ENCODE assay signal across 21 cellular contexts in the genomic region with DNA sequence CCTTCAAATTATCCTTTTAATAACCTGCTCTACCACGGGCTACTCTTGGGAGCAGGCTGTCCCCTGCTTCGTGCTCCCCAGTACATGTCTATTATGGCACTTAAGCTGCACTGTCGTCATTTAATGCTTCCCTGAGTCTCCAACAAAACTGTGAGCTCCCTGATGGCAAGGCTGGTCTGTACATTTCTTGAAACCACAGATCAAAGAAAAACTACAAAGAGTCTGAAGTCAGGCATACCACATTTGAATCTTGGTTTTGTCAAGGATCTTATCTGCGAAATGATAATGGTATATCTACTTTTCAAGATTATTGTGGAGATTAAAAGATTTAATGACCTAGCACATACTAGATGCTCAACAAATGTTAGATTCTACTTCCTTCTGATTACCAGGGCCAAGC. TPM values are rescaled to one million over a fixed set of nuclear protein-coding genes. Genes with fewer than 3 reads are reported as not detected.
DNase-seq lines count a peak whose midpoint lies in the region; ATAC-seq, FAIRE-seq and TF ChIP-seq lines count a peak whose summit lies in the region.
"Had no signal": no experiment of that assay in that cellular context is flagged by ENCODE, and none has a peak within 500 bp of the region (broad histone marks: within the 10 kb centered on the region; RNA-seq: fewer than 3 reads in every experiment).

No MANE protein-coding gene starts in this region.

- no peak overlapping the region for H4K91ac ChIP-seq in trophoblast cell (ENCODE audit: low read depth, low read length)

- POLR2A ChIA-PET in CD4-positive, alpha-beta T cell (lab: Charles Lee), result no interaction called here

- H3K79me2 ChIP-seq in Karpas-422 (ENCODE audit: low read length) (peaks cover 91% of the 10 kb centered on the region), astrocyte (ENCODE audit: insufficient read depth, low read length) (no peaks in the 10 kb centered on the region), trophoblast cell (ENCODE audit: control insufficient read depth, insufficient read depth, low read length, poor library complexity) (no peaks in the 10 kb centered on the region), mammary epithelial cell (ENCODE audit: insufficient read depth, low read length) (no peaks in the 10 kb centered on the region)

- no peak for ATAC-seq in CD4-positive, alpha-beta T cell (ENCODE audit: poor library complexity)
- ATAC-seq: HepG2 had no signal

- peak overlapping the region; percentile 11 for H2BK12ac ChIP-seq in trophoblast cell (ENCODE audit: low read length)

- H2AK5ac ChIP-seq in trophoblast cell (ENCODE audit: low read length), result no peak overlapping the region

- no peak overlapping the region for H4K8ac ChIP-seq in trophoblast cell (ENCODE audit: low read depth, low read length)

- no peak overlapping the region for H3K23ac ChIP-seq in trophoblast cell (ENCODE audit: low read length)

- H3K9me3 Mint-ChIP-seq in CD14-positive monocyte (peaks cover 0 to 1% (median 0%) of the 10 kb centered on the region in 7 donors), astrocyte (ENCODE audit: unreplicated experiment) (peaks cover 2% of the 10 kb centered on the region)
- H3K9me3 Mint-ChIP-seq in CD4-positive, alpha-beta T cell, result no peaks in the 10 kb centered on the region

- CTCF ChIA-PET in mammary epithelial cell (lab: Charles Lee; ENCODE audit: low non-redundant PET), result interaction anchor here (0.6 kb wide), 1 partner anchor 214 kb away, joined by 3 read pairs; no protein-coding TSS in a partner anchor
- CTCF ChIA-PET in CD4-positive, alpha-beta T cell (lab: Charles Lee), result interaction anchor here (0.9 kb wide), 1 partner anchor 9 kb away, joined by 3 read pairs; no protein-coding TSS in a partner anchor

- H4K20me1 ChIP-seq in Karpas-422 (ENCODE audit: insufficient read depth, low read depth, low read length) (no peaks in the 10 kb centered on the region; the same call in 1 of the 2 replicates), astrocyte (ENCODE audit: insufficient read depth, low read length) (no peaks in the 10 kb centered on the region), mammary epithelial cell (ENCODE audit: insufficient read depth, low read length) (no peaks in the 10 kb centered on the region)

- no peaks in the 10 kb centered on the region for H3K9me2 ChIP-seq in Karpas-422 (replicated peaks; ENCODE audit: insufficient read depth, low read length)

- H3K9me3 ChIP-seq in Karpas-422 (ENCODE audit: low read length) (no peaks in the 10 kb centered on the region), astrocyte (ENCODE audit: insufficient read depth, low read depth, low read length) (no peaks in the 10 kb centered on the region), trophoblast cell (ENCODE audit: insufficient read depth, low read depth, low read length) (no peaks in the 10 kb centered on the region), mammary epithelial cell (replicated peaks; ENCODE audit: insufficient read depth, low read length) (no peaks in the 10 kb centered on the region)
- H3K9me3 ChIP-seq in CD4-positive, alpha-beta T cell (ENCODE audit: control insufficient read depth, low read length), result no peaks in the 10 kb centered on the region

- no peak overlapping the region for H3K14ac ChIP-seq in trophoblast cell (ENCODE audit: low read length)

- FAIRE-seq in astrocyte (lab: Jason Lieb, UNC), result no peak
- FAIRE-seq: GM19239, H54, HepG2 had no signal

- peaks cover 0 to 2% (median 0%) of the 10 kb centered on the region in 3 donors for H3K27me3 Mint-ChIP-seq in CD14-positive monocyte (ENCODE audit: low read depth in 3 of 3)
- H3K27me3 Mint-ChIP-seq in astrocyte (ENCODE audit: low read depth, unreplicated experiment), result peaks cover 3% of the 10 kb centered on the region
- H3K27me3 Mint-ChIP-seq in CD4-positive, alpha-beta T cell, result no peaks in the 10 kb centered on the region

- H3K4me1 Mint-ChIP-seq in CD14-positive monocyte (peaks cover 37% of the 10 kb centered on the region), astrocyte (ENCODE audit: low read depth, unreplicated experiment) (peaks cover 27% of the 10 kb centered on the region)
- peaks cover 27% of the 10 kb centered on the region for H3K4me1 Mint-ChIP-seq in CD4-positive, alpha-beta T cell (ENCODE audit: low read depth)

- H3K36me3 Mint-ChIP-seq in CD14-positive monocyte (peaks cover 0 to 4% of the 10 kb centered on the region in 2 donors), astrocyte (ENCODE audit: low read depth, unreplicated experiment) (no peaks in the 10 kb centered on the region)
- no peaks in the 10 kb centered on the region for H3K36me3 Mint-ChIP-seq in CD4-positive, alpha-beta T cell (ENCODE audit: low read depth)

- peak overlapping the region in 5 of 7 donors; percentile 12 to 46 (median 34) for H3K27ac Mint-ChIP-seq in CD14-positive monocyte
- no peak overlapping the region for H3K27ac Mint-ChIP-seq in astrocyte (ENCODE audit: unreplicated experiment)
- no peak overlapping the region for H3K27ac Mint-ChIP-seq in CD4-positive, alpha-beta T cell

- peak overlapping the region; percentile 61 for H3K18ac ChIP-seq in trophoblast cell (ENCODE audit: low read length)

- H2BK120ac ChIP-seq in trophoblast cell (ENCODE audit: insufficient read depth, low read length, poor library complexity), result no peak overlapping the region

- in situ Hi-C loops in mammary epithelial cell (cut with MboI; ENCODE audit: low sequenced_read_pairs in 2 of 2), result no loop called here

- no peak overlapping the region for H2AFZ ChIP-seq in Karpas-422 (ENCODE audit: low read length)
- H2AFZ ChIP-seq in astrocyte (ENCODE audit: low read depth, low read length), result no peak overlapping the region
- H2AFZ ChIP-seq in trophoblast cell (ENCODE audit: insufficient read depth, low read length, poor library complexity), result no peak overlapping the region
- no peak overlapping the region for H2AFZ ChIP-seq in mammary epithelial cell (ENCODE audit: low read depth, low read length)

- H3K36me3 ChIP-seq in Karpas-422 (ENCODE audit: insufficient read depth, low read length), result no peaks in the 10 kb centered on the region; the same call in 1 of the 2 replicates
- H3K36me3 ChIP-seq in astrocyte (ENCODE audit: insufficient read depth, low read length), result no peaks in the 10 kb centered on the region
- peaks cover 0 to 2% of the 10 kb centered on the region in 2 experiments for H3K36me3 ChIP-seq in trophoblast cell (ENCODE audit: control insufficient read depth in 1 of 2, insufficient read depth in 2 of 2, low read length in 2 of 2)
- H3K36me3 ChIP-seq in mammary epithelial cell (ENCODE audit: insufficient read depth, low read length), result no peaks in the 10 kb centered on the region

- no TSS peak for BruUV-seq in mammary epithelial cell (replicated peaks; lab: Mats Ljungman, UMichigan)

- H3K79me1 ChIP-seq in trophoblast cell (ENCODE audit: low read length), result peaks cover 3% of the 10 kb centered on the region

- no CpG with 5 or more reads among the region's 4 CpGs for WGBS in trophoblast cell (ENCODE audit: extremely low coverage, insufficient coverage, insufficient read length)
- WGBS in mammary epithelial cell (ENCODE audit: low coverage, missing lambda C conversion rate), result 82% methylated on average over 4 of the region's 4 CpGs

- H3K27ac ChIP-seq in Karpas-422 (ENCODE audit: low read length), result peak overlapping the region; percentile 47
- no peak overlapping the region for H3K27ac ChIP-seq in astrocyte (ENCODE audit: low read depth, low read length)
- no peak overlapping the region for H3K27ac ChIP-seq in trophoblast cell (ENCODE audit: low read depth, low read length)
- H3K27ac ChIP-seq in mammary epithelial cell (ENCODE audit: insufficient read depth, low read depth, low read length), result no peak overlapping the region
- no peak overlapping the region for H3K27ac ChIP-seq in CD4-positive, alpha-beta T cell (ENCODE audit: low read depth, low read length)
- H3K27ac ChIP-seq: HL-60, KMS-11 had no signal

- H3K4me1 ChIP-seq in Karpas-422 (ENCODE audit: low read length), result peaks cover 41% of the 10 kb centered on the region
- peaks cover 6% of the 10 kb centered on the region for H3K4me1 ChIP-seq in astrocyte (ENCODE audit: insufficient read depth, low read length)
- peaks cover 2% of the 10 kb centered on the region in 2 experiments for H3K4me1 ChIP-seq in trophoblast cell (ENCODE audit: control insufficient read depth in 1 of 2, insufficient read depth in 2 of 2, low read length in 2 of 2)
- peaks cover 13% of the 10 kb centered on the region for H3K4me1 ChIP-seq in mammary epithelial cell (ENCODE audit: insufficient read depth, low read length)

- H3K27me3 ChIP-seq in Karpas-422 (ENCODE audit: low read length) (no peaks in the 10 kb centered on the region), astrocyte (ENCODE audit: insufficient read depth, low read length) (no peaks in the 10 kb centered on the region), trophoblast cell (ENCODE audit: insufficient read depth, low read length) (no peaks in the 10 kb centered on the region), mammary epithelial cell (ENCODE audit: insufficient read depth, low read length) (no peaks in the 10 kb centered on the region)
- no peaks in the 10 kb centered on the region for H3K27me3 ChIP-seq in CD4-positive, alpha-beta T cell (ENCODE audit: control insufficient read depth, insufficient read depth, low read length)

- no peak overlapping the region for H3K4ac ChIP-seq in trophoblast cell (ENCODE audit: low read depth, low read length)

- intact Hi-C loops in CD14-positive monocyte (cut with micrococcal nuclease) (no loop called here), mammary epithelial cell (cut with micrococcal nuclease) (no loop called here)
- intact Hi-C loops in CD4-positive, alpha-beta T cell (cut with DNase I, micrococcal nuclease), result no loop called here

- H3K4me2 ChIP-seq in Karpas-422 (ENCODE audit: low read depth, low read length, poor library complexity, severe bottlenecking) (peak overlapping the region; percentile 5), astrocyte (ENCODE audit: low read length) (no peak overlapping the region), trophoblast cell (ENCODE audit: low read length) (no peak overlapping the region), mammary epithelial cell (ENCODE audit: insufficient read depth, low read depth, low read length) (no peak overlapping the region)
- H3K4me2 ChIP-seq: KMS-11 had no signal

- TF ChIP-seq CTCF in CD14-positive monocyte (IDR thresholded peaks at IDR 0.05) (no peak), astrocyte (IDR thresholded peaks at IDR 0.05; ENCODE audit: insufficient read depth, low read depth, low read length) (no peak), mammary epithelial cell (conservative IDR thresholded peaks at IDR 0.05 in 1 of 2, IDR thresholded peaks at IDR 0.05 in 1 of 2; ENCODE audit: extremely low read depth in 1 of 2, insufficient read depth in 1 of 2, low read depth in 1 of 2, low read length in 2 of 2) (no peak)
- TF ChIP-seq CTCF in CD4-positive, alpha-beta T cell (IDR thresholded peaks at IDR 0.05), result no peak

- no peak for DNase-seq in CD14-positive monocyte (ENCODE audit: low spot score)
- no peak for DNase-seq in Karpas-422
- no peak for DNase-seq in astrocyte (ENCODE audit: low read depth)
- no peak for DNase-seq in trophoblast cell
- no peak for DNase-seq in mammary epithelial cell
- DNase-seq in CD4-positive, alpha-beta T cell, result no peak
- no peak for DNase-seq in stimulated activated CD8-positive, alpha-beta memory T cell treated with anti-CD3 and anti-CD28 coated beads, Interleukin-4, amount 100 ng/mL, for 48 hours
- DNase-seq: CD8-positive, alpha-beta memory T cell; EL; GF-D8; MV-4-11; NCI-H1105 treated with DMSO at 0.1 percent for 48 hours; NCI-H2029 treated with DMSO at 0.1 percent for 48 hours; NCI-H524 treated with DMSO at 0.1 percent for 48 hours; OCI-M1; Right ventricle myocardium superior had no signal

- H3K4me3 ChIP-seq in Karpas-422 (ENCODE audit: low read length), result no peak overlapping the region
- no peak overlapping the region for H3K4me3 ChIP-seq in astrocyte (ENCODE audit: insufficient read depth, low read depth, low read length)
- no peak overlapping the region for H3K4me3 ChIP-seq in trophoblast cell (ENCODE audit: low read depth, low read length)
- H3K4me3 ChIP-seq in mammary epithelial cell (replicated peaks in 1 of 3; ENCODE audit: insufficient read depth in 1 of 3, low read depth in 2 of 3, low read length in 3 of 3), result no peak overlapping the region

- no peak overlapping the region for H2BK5ac ChIP-seq in trophoblast cell (ENCODE audit: low read depth, low read length, poor library complexity)

- dilution Hi-C loops in mammary epithelial cell (cut with HindIII; ENCODE audit: low sequenced_read_pairs), result no loop called here

- no peak overlapping the region for H3K4me3 Mint-ChIP-seq in CD14-positive monocyte
- peak overlapping the region; percentile 63 for H3K4me3 Mint-ChIP-seq in astrocyte (ENCODE audit: unreplicated experiment)
- H3K4me3 Mint-ChIP-seq in CD4-positive, alpha-beta T cell, result no peak overlapping the region
- H3K4me3 Mint-ChIP-seq: CD8-positive, alpha-beta memory T cell had no signal

- no peak overlapping the region for H3K9ac ChIP-seq in Karpas-422 (ENCODE audit: low read length)
- no peak overlapping the region for H3K9ac ChIP-seq in astrocyte (ENCODE audit: low read length)
- H3K9ac ChIP-seq in trophoblast cell (ENCODE audit: low read length), result no peak overlapping the region
- no peak overlapping the region for H3K9ac ChIP-seq in mammary epithelial cell (ENCODE audit: insufficient read depth, low read length)
- H3K9ac ChIP-seq: KMS-11 had no signal

- H4K12ac ChIP-seq in trophoblast cell (ENCODE audit: low read depth, low read length), result no peak overlapping the region

RNA-seq across cellular contexts. Expression of a gene that starts 45.7 kb away (rescaled TPM):
- polyA plus RNA-seq in CD14-positive monocyte (1 to 10 TPM; 1.5 to 2.3 TPM), mammary epithelial cell (0.57 TPM)
- total RNA-seq in Karpas-422 (2014; rRNA removed; shearing (Covaris generic); ENCODE audit: low replicate concordance), result 20.0 and 20.8 TPM in 2 replicates
- total RNA-seq in astrocyte (8.1 and 10.2 TPM in 2 replicates), mammary epithelial cell (1 to 10 TPM in 1 of 2 donors, under 1 TPM in 1; 0.45 to 2.8 TPM)
- polyA plus RNA-seq in trophoblast cell (2013), result 31.7 and 32.4 TPM in 2 replicates
- polyA minus RNA-seq in mammary epithelial cell, result 1.4 TPM
- 1 to 10 TPM; 2.5 to 2.9 TPM for total RNA-seq in CD4-positive, alpha-beta T cell

Comparison
In these comparisons a context has a peak if more than half of its experiments do, and no peak if none do; other contexts are left out.
1. H3K27ac Mint-ChIP-seq: peak in CD14-positive monocyte (5 of 7); none in astrocyte (single experiment) and CD4-positive, alpha-beta T cell (single experiment).